Comparison of ENCODE assay signal across 15 cellular contexts in the genomic region with DNA sequence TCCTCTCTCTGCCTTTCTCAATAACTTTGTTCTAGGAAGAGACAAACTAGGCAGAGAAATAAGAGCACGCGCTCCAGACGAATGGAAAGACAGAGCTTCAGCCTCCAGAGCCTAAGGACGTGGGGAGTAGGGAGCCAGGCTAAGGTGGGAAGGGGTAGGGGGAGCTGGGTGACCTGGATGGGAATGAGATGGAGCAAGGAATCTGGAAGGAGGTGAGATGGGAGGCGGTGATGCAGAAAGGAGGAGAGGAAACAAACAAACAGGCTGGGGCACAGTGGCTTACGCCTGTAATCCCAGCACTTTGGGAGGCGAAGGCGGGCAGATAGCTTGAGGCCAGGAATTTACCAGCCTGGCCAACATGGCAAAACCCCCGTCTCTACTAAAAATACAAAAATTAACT. TPM values are rescaled to one million over a fixed set of nuclear protein-coding genes. Genes with fewer than 3 reads are reported as not detected.
DNase-seq lines count a peak whose midpoint lies in the region; ATAC-seq, FAIRE-seq and TF ChIP-seq lines count a peak whose summit lies in the region.
"Had no signal": no experiment of that assay in that cellular context is flagged by ENCODE, and none has a peak within 500 bp of the region (broad histone marks: within the 10 kb centered on the region; RNA-seq: fewer than 3 reads in every experiment).

No MANE protein-coding gene starts in this region.

- peak overlapping the region; percentile 72 for H3K27ac ChIP-seq in HCT116 (ENCODE audit: low read depth, low read length)
- peak overlapping the region; percentile 82 for H3K27ac ChIP-seq in WERI-Rb-1
- no peak overlapping the region for H3K27ac ChIP-seq in keratinocyte (ENCODE audit: control insufficient read depth, insufficient read depth, low read length)
- H3K27ac ChIP-seq in smooth muscle cell (ENCODE audit: low read depth): peak overlapping the region; percentile 41
- H3K27ac ChIP-seq: ovary had no signal

- peak overlapping the region; percentile 84 for H3K4me2 ChIP-seq in HCT116 (ENCODE audit: low read length)
- no peak overlapping the region for H3K4me2 ChIP-seq in keratinocyte (ENCODE audit: control insufficient read depth, extremely low read depth, insufficient read depth, low read depth, low read length)
- peak overlapping the region; percentile 38 for H3K4me2 ChIP-seq in smooth muscle cell

- TF ChIP-seq CTCF in HCT116 (IDR thresholded peaks at IDR 0.05 in 2 of 3, conservative IDR thresholded peaks at IDR 0.05 in 1 of 3; ENCODE audit: borderline replicate concordance in 1 of 3, insufficient read depth in 1 of 3, low read depth in 2 of 3, low read length in 2 of 3): no peak
- no peak for TF ChIP-seq CTCF in WERI-Rb-1 (IDR thresholded peaks at IDR 0.05; ENCODE audit: low read depth, low read length)
- TF ChIP-seq CTCF in keratinocyte (optimal IDR thresholded peaks at IDR 0.05 in 1 of 3, IDR thresholded peaks at IDR 0.05 in 1 of 3, conservative IDR thresholded peaks at IDR 0.05 in 1 of 3; ENCODE audit: extremely low read depth in 1 of 3, insufficient read depth in 2 of 3, low read length in 3 of 3): no peak
- no peak for TF ChIP-seq CTCF in smooth muscle cell (IDR thresholded peaks at IDR 0.05; ENCODE audit: borderline replicate concordance, insufficient read depth, poor library complexity, severe bottlenecking)

- H3K4me3 ChIP-seq in HCT116 (replicated peaks in 1 of 2; ENCODE audit: low read depth in 1 of 2, low read length in 2 of 2) (no peak overlapping the region), WERI-Rb-1 (ENCODE audit: low read depth, low read length) (no peak overlapping the region), keratinocyte (ENCODE audit: control insufficient read depth in 2 of 3, extremely low read depth in 1 of 3, insufficient read depth in 2 of 3, low read depth in 1 of 3, low read length in 3 of 3) (no peak overlapping the region), smooth muscle cell (no peak overlapping the region)
- H3K4me3 ChIP-seq: ovary had no signal

- H3K9me3 ChIP-seq in HCT116 (ENCODE audit: control insufficient read depth in 1 of 2, insufficient read depth in 1 of 2, low read depth in 1 of 2, low read length in 2 of 2): no peaks in the 10 kb centered on the region
- no peaks in the 10 kb centered on the region for H3K9me3 ChIP-seq in WERI-Rb-1 (ENCODE audit: severe bottlenecking)
- H3K9me3 ChIP-seq in keratinocyte (ENCODE audit: control insufficient read depth, low read depth, low read length): no peaks in the 10 kb centered on the region
- H3K9me3 ChIP-seq in smooth muscle cell (replicated peaks; ENCODE audit: low read depth): no peaks in the 10 kb centered on the region
- H3K9me3 ChIP-seq: ovary had no signal

- no peak for ATAC-seq in HCT116
- ATAC-seq in HG03025 (IDR thresholded peaks at IDR 0.05; ENCODE audit: low FRiP score, unreplicated experiment): no peak
- ATAC-seq: activated CD8-positive, alpha-beta T cell treated with anti-CD3 and anti-CD28 coated beads for 36 hours had no signal

- POLR2A ChIA-PET in HCT116 (lab: Charles Lee): interaction anchor here (0.7 to 4.1 kb wide), 2 partner anchors 10 to 32 kb away, joined by 3 to 36 read pairs; a partner anchor contains a TSS

- H3F3A ChIP-seq in smooth muscle cell (ENCODE audit: low read depth): peaks cover 16% of the 10 kb centered on the region

- TF ChIP-seq RAD21 in HCT116 (IDR thresholded peaks at IDR 0.05; ENCODE audit: low read depth): no peak

- H3K9me2 ChIP-seq in HCT116 (ENCODE audit: insufficient read depth): no peaks in the 10 kb centered on the region

- H2AFZ ChIP-seq in HCT116 (ENCODE audit: low read depth, low read length, poor library complexity, severe bottlenecking): no peak overlapping the region
- peak overlapping the region; percentile 57 for H2AFZ ChIP-seq in keratinocyte (ENCODE audit: control insufficient read depth, low read length)
- H2AFZ ChIP-seq in smooth muscle cell (ENCODE audit: low read depth): peak overlapping the region; percentile 58

- H3K79me2 ChIP-seq in HCT116 (ENCODE audit: insufficient read depth, low read length) (no peaks in the 10 kb centered on the region), keratinocyte (ENCODE audit: control insufficient read depth, insufficient read depth, low read length) (no peaks in the 10 kb centered on the region), smooth muscle cell (ENCODE audit: low read depth) (no peaks in the 10 kb centered on the region)

- no peaks in the 10 kb centered on the region for H3K9me1 ChIP-seq in keratinocyte (ENCODE audit: control insufficient read depth, extremely low read depth, insufficient read depth, low read length)

- intact Hi-C loops in HCT116 (cut with micrococcal nuclease): no loop called here

- H3K4me1 ChIP-seq in HCT116 (ENCODE audit: control insufficient read depth in 1 of 2, insufficient read depth in 2 of 2, low read length in 2 of 2) (peaks cover 48 to 52% of the 10 kb centered on the region in 2 experiments), keratinocyte (ENCODE audit: control insufficient read depth, extremely low read depth, insufficient read depth, low read length) (peaks cover 42% of the 10 kb centered on the region), smooth muscle cell (ENCODE audit: low read depth) (peaks cover 45% of the 10 kb centered on the region)

- H3K9ac ChIP-seq in HCT116 (ENCODE audit: low read length): peak overlapping the region; percentile 40
- H3K9ac ChIP-seq in keratinocyte (ENCODE audit: control insufficient read depth, extremely low read depth, insufficient read depth, low read length): no peak overlapping the region
- no peak overlapping the region for H3K9ac ChIP-seq in smooth muscle cell (ENCODE audit: low read depth)

- H3K36me3 ChIP-seq in HCT116 (ENCODE audit: control insufficient read depth in 1 of 2, insufficient read depth in 2 of 2, low read length in 2 of 2) (peaks cover 8 to 11% of the 10 kb centered on the region in 2 experiments; a peak in 3 of 4 replicates), WERI-Rb-1 (peaks cover 19% of the 10 kb centered on the region), keratinocyte (ENCODE audit: control insufficient read depth in 2 of 2, extremely low read depth in 1 of 2, insufficient read depth in 2 of 2, low read length in 2 of 2) (no peaks in the 10 kb centered on the region), smooth muscle cell (ENCODE audit: low read depth) (no peaks in the 10 kb centered on the region)
- H3K36me3 ChIP-seq: ovary had no signal

- H4K20me1 ChIP-seq in HCT116 (ENCODE audit: insufficient read depth) (no peaks in the 10 kb centered on the region), keratinocyte (ENCODE audit: control insufficient read depth, extremely low read depth, insufficient read depth, low read length) (no peaks in the 10 kb centered on the region), smooth muscle cell (ENCODE audit: low read depth) (no peaks in the 10 kb centered on the region)

- no peak for TF ChIP-seq POLR2A in HCT116 (IDR thresholded peaks at IDR 0.05; ENCODE audit: borderline replicate concordance, extremely low read depth, insufficient read depth, insufficient read length)

- CTCF ChIA-PET in HCT116 (lab: Charles Lee): interaction anchor here (1.0 to 10.0 kb wide), 3 partner anchors 13 to 232 kb away, joined by 3 to 310 read pairs (median 9); a partner anchor contains a TSS

- no peak for FAIRE-seq in keratinocyte (lab: Jason Lieb, UNC)

- no peaks in the 10 kb centered on the region for H3K27me3 ChIP-seq in HCT116 (ENCODE audit: insufficient read depth, low read length)
- H3K27me3 ChIP-seq in WERI-Rb-1 (ENCODE audit: insufficient read depth, low read depth, severe bottlenecking): no peaks in the 10 kb centered on the region
- H3K27me3 ChIP-seq in keratinocyte (ENCODE audit: control insufficient read depth, extremely low read depth, insufficient read depth, low read length): no peaks in the 10 kb centered on the region
- no peaks in the 10 kb centered on the region for H3K27me3 ChIP-seq in smooth muscle cell (ENCODE audit: low read depth)
- H3K27me3 ChIP-seq: ovary had no signal

- DNase-seq in HCT116 (ENCODE audit: low read depth, low spot score) (no peak), WERI-Rb-1 (no peak), keratinocyte (ENCODE audit: low read depth, low spot score) (no peak), smooth muscle cell (lab: John Stamatoyannopoulos, UW; ENCODE audit: unreplicated experiment) (no peak)
- DNase-seq in activated CD8-positive, alpha-beta memory T cell treated with anti-CD3 and anti-CD28 coated beads, Interleukin-2, amount 50 U/mL, for 4 hours: no peak
- DNase-seq in central memory CD4-positive, alpha-beta T cell: no peak
- DNase-seq: activated CD8-positive, alpha-beta T cell treated with anti-CD3 and anti-CD28 coated beads for 36 hours; activated naive CD8-positive, alpha-beta T cell treated with anti-CD3 and anti-CD28 coated beads, Interleukin-2, amount 10 ng/mL, durations not matched to agents 7 days and 5 days; activated T-cell treated with anti-CD3 and anti-CD28 coated beads, Interleukin-2, amount 50 U/mL, for 48 hours; Karpas-422; NCI-H1105; ovary; stimulated activated CD4-positive, alpha-beta T cell treated with anti-CD3 and anti-CD28 coated beads, Interleukin-4, amount 100 ng/mL, for 24 hours had no signal

- WGBS in smooth muscle cell (ENCODE audit: low lambda C conversion rate): 51% methylated on average over 9 of the region's 9 CpGs

- RAD21 ChIA-PET in HCT116 (lab: Charles Lee; ENCODE audit: low non-redundant PET in 1 of 2, low total read pairs in 2 of 2, uncharacterized antibody in 2 of 2, unreplicated experiment in 2 of 2): no interaction called here

- dilution Hi-C loops in keratinocyte (cut with MboI; ENCODE audit: extremely low pct_ligation_motif_present, low sequenced_read_pairs): no loop called here

- BruUV-seq in HCT116 (replicated peaks; lab: Mats Ljungman, UMichigan): no TSS peak

RNA-seq across cellular contexts. Expression of a gene that starts 10.8 kb away (rescaled TPM):
- total RNA-seq in HCT116 (2021; ENCODE audit: unreplicated experiment) (209 TPM), smooth muscle cell (69.4 and 86.6 TPM in 2 replicates)
- 360 and 403 TPM in 2 replicates for polyA plus RNA-seq in HCT116 (2012)
- polyA plus RNA-seq in keratinocyte (6.5 to 12.7 TPM (median 8.4 TPM) in 3 replicates), smooth muscle cell (145 and 277 TPM in 2 replicates)
- 187 TPM for polyA plus RNA-seq in keratinocyte (2011; ENCODE audit: low read depth)
- 13.3 and 19.3 TPM in 2 replicates for polyA plus RNA-seq in keratinocyte (2011; cell fraction: cytosol; rRNA removed)
- polyA plus RNA-seq in keratinocyte (2011; cell fraction: nucleus; rRNA removed): 17.4 and 17.6 TPM in 2 replicates
- 13.0 and 332 TPM in 2 replicates for polyA plus RNA-seq in keratinocyte (2012; ENCODE audit: low replicate concordance)
- polyA minus RNA-seq in keratinocyte: 1.8 to 4.4 TPM (median 2.8 TPM) in 3 replicates
- polyA minus RNA-seq in keratinocyte (2011; cell fraction: cytosol; rRNA and poly(A)+ RNA removed): 10.4 TPM
- polyA minus RNA-seq in keratinocyte (2011; cell fraction: nucleus; rRNA and poly(A)+ RNA removed): 1.1 and 1.5 TPM in 2 replicates

RNA-seq across cellular contexts. Expression of a gene that starts 17.4 kb away (rescaled TPM):
- 8.4 TPM for total RNA-seq in HCT116 (2021; ENCODE audit: unreplicated experiment)
- polyA plus RNA-seq in HCT116 (2012): 3.6 and 5.2 TPM in 2 replicates
- 0.01 TPM in 2 of 3 replicates, not detected in the other for polyA plus RNA-seq in keratinocyte
- 0.26 TPM for polyA plus RNA-seq in keratinocyte (2011; ENCODE audit: low read depth)
- 0.03 TPM in 1 of 2 replicates, not detected in the other for polyA plus RNA-seq in keratinocyte (2011; cell fraction: cytosol; rRNA removed)
- 0.03 TPM in 2 replicates for polyA plus RNA-seq in keratinocyte (2011; cell fraction: nucleus; rRNA removed)
- 0.11 and 0.17 TPM in 2 replicates for polyA plus RNA-seq in keratinocyte (2012; ENCODE audit: low replicate concordance)
- 0.20 TPM in 1 of 3 replicates, not detected in the others for polyA minus RNA-seq in keratinocyte
- not detected for polyA minus RNA-seq in keratinocyte (2011; cell fraction: cytosol; rRNA and poly(A)+ RNA removed)
- not detected in 2 replicates for polyA minus RNA-seq in keratinocyte (2011; cell fraction: nucleus; rRNA and poly(A)+ RNA removed)
- 27.1 and 28.5 TPM in 2 replicates for total RNA-seq in smooth muscle cell
- polyA plus RNA-seq in smooth muscle cell: 11.3 and 23.3 TPM in 2 replicates
- total RNA-seq: activated CD8-positive, alpha-beta T cell treated with anti-CD3 and anti-CD28 coated beads for 36 hours; activated naive CD8-positive, alpha-beta T cell treated with anti-CD3 and anti-CD28 coated beads, Interleukin-2, amount 10 ng/mL, durations not matched to agents 7 days and 5 days; mononuclear cell had no signal

RNA-seq across cellular contexts. Expression of a gene that starts 33.7 kb away (rescaled TPM):
- total RNA-seq in HCT116 (2021; ENCODE audit: unreplicated experiment): 36.5 TPM
- 32.6 and 39.7 TPM in 2 replicates for polyA plus RNA-seq in HCT116 (2012)
- 6.0 to 10.7 TPM (median 6.3 TPM) in 3 replicates for polyA plus RNA-seq in keratinocyte
- polyA plus RNA-seq in keratinocyte (2011; ENCODE audit: low read depth): 29.2 TPM
- 3.5 and 4.8 TPM in 2 replicates for polyA plus RNA-seq in keratinocyte (2011; cell fraction: cytosol; rRNA removed)
- 18.7 and 19.7 TPM in 2 replicates for polyA plus RNA-seq in keratinocyte (2011; cell fraction: nucleus; rRNA removed)
- 10.8 and 31.9 TPM in 2 replicates for polyA plus RNA-seq in keratinocyte (2012; ENCODE audit: low replicate concordance)
- polyA minus RNA-seq in keratinocyte: 4.8 to 11.0 TPM (median 7.8 TPM) in 3 replicates
- polyA minus RNA-seq in keratinocyte (2011; cell fraction: cytosol; rRNA and poly(A)+ RNA removed): 8.4 TPM
- 7.8 and 10.3 TPM in 2 replicates for polyA minus RNA-seq in keratinocyte (2011; cell fraction: nucleus; rRNA and poly(A)+ RNA removed)
- 5.4 and 11.0 TPM in 2 replicates for total RNA-seq in smooth muscle cell
- 17.5 and 21.7 TPM in 2 replicates for polyA plus RNA-seq in smooth muscle cell

RNA-seq across cellular contexts. Expression of a gene that starts 34.0 kb away (rescaled TPM):
- 41.7 TPM for total RNA-seq in HCT116 (2021; ENCODE audit: unreplicated experiment)
- polyA plus RNA-seq in HCT116 (2012): 19.9 and 23.3 TPM in 2 replicates
- 48.1 to 56.6 TPM (median 48.6 TPM) in 3 replicates for polyA plus RNA-seq in keratinocyte
- polyA plus RNA-seq in keratinocyte (2011; ENCODE audit: low read depth): 19.9 TPM
- 44.2 and 61.0 TPM in 2 replicates for polyA plus RNA-seq in keratinocyte (2011; cell fraction: cytosol; rRNA removed)
- 44.3 and 44.4 TPM in 2 replicates for polyA plus RNA-seq in keratinocyte (2011; cell fraction: nucleus; rRNA removed)
- 20.2 and 33.8 TPM in 2 replicates for polyA plus RNA-seq in keratinocyte (2012; ENCODE audit: low replicate concordance)
- polyA minus RNA-seq in keratinocyte: 47.8 to 55.4 TPM (median 54.2 TPM) in 3 replicates
- polyA minus RNA-seq in keratinocyte (2011; cell fraction: cytosol; rRNA and poly(A)+ RNA removed): 25.9 TPM
- 18.7 and 32.7 TPM in 2 replicates for polyA minus RNA-seq in keratinocyte (2011; cell fraction: nucleus; rRNA and poly(A)+ RNA removed)
- 13.8 and 20.3 TPM in 2 replicates for total RNA-seq in smooth muscle cell
- 17.4 and 19.2 TPM in 2 replicates for polyA plus RNA-seq in smooth muscle cell

RNA-seq across cellular contexts. Expression of a gene that starts 46.3 kb away (rescaled TPM):
- total RNA-seq in HCT116 (2021; ENCODE audit: unreplicated experiment) (111 TPM), smooth muscle cell (16.5 and 29.3 TPM in 2 replicates)
- 106 and 142 TPM in 2 replicates for polyA plus RNA-seq in HCT116 (2012)
- polyA plus RNA-seq in keratinocyte (111 to 157 TPM (median 122 TPM) in 3 replicates), smooth muscle cell (68.6 and 79.6 TPM in 2 replicates)
- polyA plus RNA-seq in keratinocyte (2011; ENCODE audit: low read depth): 31.8 TPM
- polyA plus RNA-seq in keratinocyte (2011; cell fraction: cytosol; rRNA removed): 112 and 122 TPM in 2 replicates
- 91.7 and 94.5 TPM in 2 replicates for polyA plus RNA-seq in keratinocyte (2011; cell fraction: nucleus; rRNA removed)
- 101 and 133 TPM in 2 replicates for polyA plus RNA-seq in keratinocyte (2012; ENCODE audit: low replicate concordance)
- 39.4 to 55.6 TPM (median 50.9 TPM) in 3 replicates for polyA minus RNA-seq in keratinocyte
- 43.4 TPM for polyA minus RNA-seq in keratinocyte (2011; cell fraction: cytosol; rRNA and poly(A)+ RNA removed)
- polyA minus RNA-seq in keratinocyte (2011; cell fraction: nucleus; rRNA and poly(A)+ RNA removed): 16.8 and 19.2 TPM in 2 replicates
